ENCODE assay signal across 28 cellular contexts in the genomic region with DNA sequence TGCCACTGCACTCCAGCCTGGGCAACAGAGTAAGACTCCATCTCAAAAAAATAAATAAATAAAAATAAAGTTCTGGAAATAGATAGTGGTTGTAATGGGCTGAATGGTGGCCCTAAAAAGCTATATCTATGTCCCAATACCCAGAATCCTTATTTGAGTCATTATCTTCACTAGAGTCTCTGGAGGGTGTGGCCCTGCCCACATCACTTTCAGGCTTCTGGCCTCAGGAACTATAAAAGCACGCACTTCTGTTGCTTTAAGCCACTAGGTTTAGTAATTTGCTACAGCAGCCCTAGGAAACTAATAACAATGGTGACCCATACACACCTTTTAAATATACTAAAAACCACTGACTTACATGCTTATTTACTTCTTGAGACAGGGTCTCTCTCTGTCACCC. TPM values are rescaled to one million over a fixed set of nuclear protein-coding genes. Genes with fewer than 3 reads are reported as not detected.
DNase-seq lines count a peak whose midpoint lies in the region; ATAC-seq and FAIRE-seq lines count a peak whose summit lies in the region.
"Had no signal": no experiment of that assay in that cellular context is flagged by ENCODE, and none has a peak within 500 bp of the region (broad histone marks: within the 10 kb centered on the region; RNA-seq: fewer than 3 reads in every experiment).

No MANE protein-coding gene starts in this region.

- no peaks in the 10 kb centered on the region for H3K36me3 ChIP-seq in GM23248 (ENCODE audit: low read depth)
- H3K36me3 ChIP-seq: BE2C, BLaER1 had no signal

- H3K9me3 Mint-ChIP-seq in activated naive CD8-positive, alpha-beta T cell treated with anti-CD3 and anti-CD28 coated beads, Interleukin-2, amount 50 U/mL, for 24 hours, result no peaks in the 10 kb centered on the region
- no peaks in the 10 kb centered on the region for H3K9me3 Mint-ChIP-seq in activated naive CD8-positive, alpha-beta T cell treated with anti-CD3 and anti-CD28 coated beads for 36 hours
- H3K9me3 Mint-ChIP-seq in activated T-helper 17 cell treated with anti-CD3 and anti-CD28 coated beads, Interleukin-2, amount 50 U/mL, for 72 hours, result no peaks in the 10 kb centered on the region
- H3K9me3 Mint-ChIP-seq: CD4-positive, alpha-beta memory T cell; CD8-positive, alpha-beta memory T cell had no signal

- no peaks in the 10 kb centered on the region for H3K79me2 ChIP-seq in GM23248 (ENCODE audit: insufficient read depth)

- 0 out of 2 replicates have a peak, but pooled peaks cover 16% of the 10 kb centered on the region for H3K27me3 ChIP-seq in GM23248 (replicated peaks; ENCODE audit: insufficient read depth)
- H3K27me3 ChIP-seq: BLaER1 had no signal

- H4K20me1 ChIP-seq in GM23248 (ENCODE audit: insufficient read depth), result no peaks in the 10 kb centered on the region
- H4K20me1 ChIP-seq: BLaER1 had no signal

- H3K9me3 ChIP-seq in GM23248 (ENCODE audit: low read depth), result no peaks in the 10 kb centered on the region
- H3K9me3 ChIP-seq: BE2C, BLaER1 had no signal

- H3K27ac Mint-ChIP-seq in activated naive CD8-positive, alpha-beta T cell treated with anti-CD3 and anti-CD28 coated beads, Interleukin-2, amount 50 U/mL, for 24 hours, result no peak overlapping the region
- no peak overlapping the region for H3K27ac Mint-ChIP-seq in activated naive CD8-positive, alpha-beta T cell treated with anti-CD3 and anti-CD28 coated beads for 36 hours
- no peak overlapping the region for H3K27ac Mint-ChIP-seq in activated T-helper 17 cell treated with anti-CD3 and anti-CD28 coated beads, Interleukin-2, amount 50 U/mL, for 72 hours
- H3K27ac Mint-ChIP-seq: CD14-positive monocyte; CD4-positive, alpha-beta memory T cell; CD4-positive, CD25-positive, alpha-beta regulatory T cell had no signal

- H2AFZ ChIP-seq in GM23248, result no peak overlapping the region

- no peaks in the 10 kb centered on the region for H3F3A ChIP-seq in GM23248 (ENCODE audit: insufficient read depth)

- in situ Hi-C loops in GM23248 (cut with MboI), result no loop called here

- no peaks in the 10 kb centered on the region for H3K4me1 ChIP-seq in GM23248 (ENCODE audit: insufficient read depth)
- H3K4me1 ChIP-seq: BE2C, BLaER1 had no signal

- peak; percentile 28 for ATAC-seq in activated naive CD8-positive, alpha-beta T cell treated with anti-CD3 and anti-CD28 coated beads, Interleukin-2, amount 50 U/mL, for 24 hours
- ATAC-seq in GM19351 (IDR thresholded peaks at IDR 0.05; ENCODE audit: unreplicated experiment) (peak; percentile 58), HG02981 (IDR thresholded peaks at IDR 0.05; ENCODE audit: unreplicated experiment) (no peak)
- ATAC-seq in activated T-helper 17 cell treated with anti-CD3 and anti-CD28 coated beads, Interleukin-2, amount 50 U/mL, for 72 hours (replicated peaks), result peak; percentile 81

- no peaks in the 10 kb centered on the region for H3K4me1 Mint-ChIP-seq in activated naive CD8-positive, alpha-beta T cell treated with anti-CD3 and anti-CD28 coated beads, Interleukin-2, amount 50 U/mL, for 24 hours
- H3K4me1 Mint-ChIP-seq in activated naive CD8-positive, alpha-beta T cell treated with anti-CD3 and anti-CD28 coated beads for 36 hours, result peaks cover 1% of the 10 kb centered on the region
- H3K4me1 Mint-ChIP-seq in activated T-helper 17 cell treated with anti-CD3 and anti-CD28 coated beads, Interleukin-2, amount 50 U/mL, for 72 hours, result no peaks in the 10 kb centered on the region
- H3K4me1 Mint-ChIP-seq: CD14-positive monocyte; CD4-positive, alpha-beta memory T cell; CD4-positive, CD25-positive, alpha-beta regulatory T cell; CD8-positive, alpha-beta memory T cell had no signal

- H3K4me3 ChIP-seq in GM23248, result no peak overlapping the region
- H3K4me3 ChIP-seq: BLaER1 had no signal

- no peaks in the 10 kb centered on the region for H3K27me3 Mint-ChIP-seq in activated naive CD8-positive, alpha-beta T cell treated with anti-CD3 and anti-CD28 coated beads, Interleukin-2, amount 50 U/mL, for 24 hours
- no peaks in the 10 kb centered on the region for H3K27me3 Mint-ChIP-seq in activated naive CD8-positive, alpha-beta T cell treated with anti-CD3 and anti-CD28 coated beads for 36 hours
- no peaks in the 10 kb centered on the region for H3K27me3 Mint-ChIP-seq in activated T-helper 17 cell treated with anti-CD3 and anti-CD28 coated beads, Interleukin-2, amount 50 U/mL, for 72 hours
- H3K27me3 Mint-ChIP-seq: CD4-positive, alpha-beta memory T cell; CD4-positive, CD25-positive, alpha-beta regulatory T cell; CD8-positive, alpha-beta memory T cell had no signal

- H3K4me2 ChIP-seq in GM23248 (ENCODE audit: unreplicated experiment), result no peak overlapping the region
- H3K4me2 ChIP-seq: BLaER1 had no signal

- peak; percentile 30 for FAIRE-seq in urothelium cell line (lab: Jason Lieb, UNC)
- FAIRE-seq: A204.1, GM12891, GM19239 had no signal

- 5 to 38% methylated on average over 1 of the region's 1 CpG for WGBS in GM23248 (ENCODE audit: low coverage in 1 of 2, low lambda C conversion rate in 2 of 2, missing lambda C conversion rate in 2 of 2), 2 experiments

- no peak for DNase-seq in activated naive CD8-positive, alpha-beta T cell treated with anti-CD3 and anti-CD28 coated beads, Interleukin-2, amount 50 U/mL, for 24 hours
- no peak for DNase-seq in activated naive CD8-positive, alpha-beta T cell treated with anti-CD3 and anti-CD28 coated beads for 36 hours
- DNase-seq in urothelium cell line (ENCODE audit: low spot score) (no peak), GM23248 (no peak), hypothalamus (lab: John Stamatoyannopoulos, UW) (no peak)
- DNase-seq: 8988T; ACHN; BE2C; C1 segment of cervical spinal cord; CD4-positive, alpha-beta memory T cell; CD8-positive, alpha-beta memory T cell; COR-L47; DMS 273 treated with DMSO at 0.1 percent for 48 hours; DMS153; DMS53; DMS79; DND-41; EL; GDM1 had no signal

- no peak overlapping the region for H3K4me3 Mint-ChIP-seq in activated naive CD8-positive, alpha-beta T cell treated with anti-CD3 and anti-CD28 coated beads, Interleukin-2, amount 50 U/mL, for 24 hours
- no peak overlapping the region for H3K4me3 Mint-ChIP-seq in activated naive CD8-positive, alpha-beta T cell treated with anti-CD3 and anti-CD28 coated beads for 36 hours
- no peak overlapping the region for H3K4me3 Mint-ChIP-seq in activated T-helper 17 cell treated with anti-CD3 and anti-CD28 coated beads, Interleukin-2, amount 50 U/mL, for 72 hours
- H3K4me3 Mint-ChIP-seq: CD14-positive monocyte; CD4-positive, alpha-beta memory T cell; CD4-positive, CD25-positive, alpha-beta regulatory T cell; CD8-positive, alpha-beta memory T cell had no signal

- H3K9ac ChIP-seq in GM23248, result no peak overlapping the region
- H3K9ac ChIP-seq: BLaER1 had no signal

- H3K27ac ChIP-seq in GM23248, result no peak overlapping the region
- H3K27ac ChIP-seq: BLaER1 had no signal

- H3K36me3 Mint-ChIP-seq in activated naive CD8-positive, alpha-beta T cell treated with anti-CD3 and anti-CD28 coated beads, Interleukin-2, amount 50 U/mL, for 24 hours (ENCODE audit: low read depth), result peaks cover 6% of the 10 kb centered on the region
- H3K36me3 Mint-ChIP-seq in activated naive CD8-positive, alpha-beta T cell treated with anti-CD3 and anti-CD28 coated beads for 36 hours, result peaks cover 4% of the 10 kb centered on the region
- no peaks in the 10 kb centered on the region for H3K36me3 Mint-ChIP-seq in activated T-helper 17 cell treated with anti-CD3 and anti-CD28 coated beads, Interleukin-2, amount 50 U/mL, for 72 hours (ENCODE audit: low read depth)
- H3K36me3 Mint-ChIP-seq: CD14-positive monocyte had no signal

- no peaks in the 10 kb centered on the region for H3K9me2 ChIP-seq in GM23248 (ENCODE audit: insufficient read depth)

RNA-seq across cellular contexts. Expression of gene MAP3K9, which starts 49.9 kb away (rescaled TPM):
- total RNA-seq in activated naive CD8-positive, alpha-beta T cell treated with anti-CD3 and anti-CD28 coated beads for 36 hours, result 1 to 10 TPM; 5.9 to 6.2 TPM
- 10 to 100 TPM in 1 of 2 donors, 1 to 10 TPM in 1; 6.8 to 10.5 TPM for total RNA-seq in activated T-helper 17 cell treated with anti-CD3 and anti-CD28 coated beads, Interleukin-2, amount 50 U/mL, for 72 hours
- total RNA-seq in GM23248 (2014; rRNA removed; shearing (Covaris generic)), result not detected in 2 replicates
- polyA plus RNA-seq in GM23248 (2016; fragmentation: Nextera tagmentation; extraction: Ambion mirVana), result 0.05 TPM in 1 of 2 replicates, not detected in the other
- polyA plus RNA-seq: CD14-positive monocyte had no signal
